27 cellular contexts compared by ENCODE assay signal in genomic region chr7:129359641-129360040, GRCh38.
"Had no signal": no experiment of that assay in that cellular context is flagged by ENCODE, and none has a peak within 500 bp of the region (broad histone marks: within the 10 kb centered on the region; RNA-seq: fewer than 3 reads in every experiment).

No MANE protein-coding gene starts in this region.

- H3K9me3 ChIP-seq: SJCRH30 had no signal

- H3K9ac ChIP-seq: KMS-11 had no signal

- H3K4me2 ChIP-seq: KMS-11 had no signal

- H3K36me3 ChIP-seq: SJCRH30 had no signal

- ATAC-seq: activated naive CD8-positive, alpha-beta T cell treated with anti-CD3 and anti-CD28 coated beads, Interleukin-2, amount 50 U/mL, for 24 hours; activated T-cell treated with anti-CD3 and anti-CD28 coated beads, Interleukin-2, amount 50 U/mL, for 4 hours; Panc1 had no signal

- H3K27ac ChIP-seq: KMS-11, SJCRH30, SK-N-MC had no signal

- H3K4me3 ChIP-seq: SJCRH30, SK-N-MC had no signal

- DNase-seq: activated CD4-positive, alpha-beta T cell treated with anti-CD3 and anti-CD28 coated beads, Interleukin-2, amount 10 ng/mL, durations not matched to agents 24 days and 14 days; activated CD4-positive, alpha-beta T cell treated with anti-CD3 and anti-CD28 coated beads, Interleukin-2, amount 50 U/mL, for 48 hours; activated CD8-positive, alpha-beta memory T cell treated with anti-CD3 and anti-CD28 coated beads, Interleukin-2, amount 50 U/mL, for 4 hours; activated naive CD4-positive, alpha-beta T cell treated with anti-CD3 and anti-CD28 coated beads, Interleukin-2, amount 10 ng/mL, durations not matched to agents 7 days and 5 days; activated naive CD8-positive, alpha-beta T cell treated with anti-CD3 and anti-CD28 coated beads, Interleukin-2, amount 50 U/mL, for 24 hours; activated T-cell treated with anti-CD3 and anti-CD28 coated beads for 4 hours; activated T-cell treated with anti-CD3 and anti-CD28 coated beads, Interleukin-2, amount 50 U/mL, for 4 hours; anterior cingulate cortex; caudate nucleus; MM.1S; MV-4-11; NCI-H1092; NCI-H1436 treated with DMSO at 0.1 percent for 48 hours; NCI-H1694 treated with DMSO at 0.1 percent for 48 hours; NCI-H2029; NCI-H2107; NCI-H2171 treated with DMSO at 0.1 percent for 48 hours; NCI-H2227 treated with DMSO at 0.1 percent for 48 hours; NCI-H446 treated with DMSO at 0.1 percent for 48 hours; NCI-H524; SHP77; SJCRH30 had no signal

- H3K4me1 ChIP-seq: SJCRH30 had no signal

- FAIRE-seq: bronchial epithelial cell, TTC549 had no signal

- H3K27me3 ChIP-seq: SJCRH30 had no signal
